ENCODE assay signal across 11 cellular contexts in genomic region chr12:49825360-49825970, GRCh38. TPM values are rescaled to one million over a fixed set of nuclear protein-coding genes. Genes with fewer than 3 reads are reported as not detected.
DNase-seq lines count a peak whose midpoint lies in the region; ATAC-seq, FAIRE-seq and TF ChIP-seq lines count a peak whose summit lies in the region.
"Had no signal": no experiment of that assay in that cellular context is flagged by ENCODE, and none has a peak within 500 bp of the region (broad histone marks: within the 10 kb centered on the region; RNA-seq: fewer than 3 reads in every experiment).

No MANE protein-coding gene starts in this region.

- no peaks in the 10 kb centered on the region for H3K27me3 Mint-ChIP-seq in natural killer cell (ENCODE audit: low read depth in 2 of 2)
- no peaks in the 10 kb centered on the region for H3K27me3 Mint-ChIP-seq in activated naive CD8-positive, alpha-beta T cell treated with anti-CD3 and anti-CD28 coated beads for 36 hours
- H3K27me3 Mint-ChIP-seq: naive B cell had no signal

- no peaks in the 10 kb centered on the region for H3K36me3 Mint-ChIP-seq in natural killer cell
- H3K36me3 Mint-ChIP-seq in activated naive CD8-positive, alpha-beta T cell treated with anti-CD3 and anti-CD28 coated beads for 36 hours = peaks cover 4% of the 10 kb centered on the region
- H3K36me3 Mint-ChIP-seq: naive B cell had no signal

- H3K4me3 Mint-ChIP-seq in natural killer cell = peak overlapping the region; percentile 21
- H3K4me3 Mint-ChIP-seq in activated naive CD8-positive, alpha-beta T cell treated with anti-CD3 and anti-CD28 coated beads for 36 hours = no peak overlapping the region

- 25 to 40% methylated on average over 5 of the region's 5 CpGs for WGBS in esophagus, 2 donors

- TF ChIP-seq CTCF in natural killer cell (IDR thresholded peaks at IDR 0.05) = no peak

- H3K27ac Mint-ChIP-seq in natural killer cell = peak overlapping the region in 1 of 2 donors; percentile 80
- H3K27ac Mint-ChIP-seq in activated naive CD8-positive, alpha-beta T cell treated with anti-CD3 and anti-CD28 coated beads for 36 hours = no peak overlapping the region

- intact Hi-C loops in natural killer cell (cut with micrococcal nuclease) = no loop called here

- DNase-seq in AML-193 (lab: John Stamatoyannopoulos, UW) = peak; percentile 40 to 57
- peak; percentile 80 for DNase-seq in NOMO-1 treated with DMSO at 0.1 percent for 48 hours (lab: John Stamatoyannopoulos, UW; ENCODE audit: unreplicated experiment)
- no peak for DNase-seq in natural killer cell
- no peak for DNase-seq in H54 (ENCODE audit: insufficient read length, low spot score)
- no peak for DNase-seq in DMS79 (lab: John Stamatoyannopoulos, UW)
- DNase-seq in activated naive CD8-positive, alpha-beta T cell treated with anti-CD3 and anti-CD28 coated beads for 36 hours = no peak
- DNase-seq in NCI-H526 treated with DMSO at 0.1 percent for 48 hours (lab: John Stamatoyannopoulos, UW) = no peak
- DNase-seq: activated naive CD4-positive, alpha-beta T cell treated with Interleukin-2 at 50 U/mL for 16 hours; naive B cell had no signal

- no peak overlapping the region for H3K4me3 ChIP-seq in esophagus (ENCODE audit: low read depth in 1 of 2, low read length in 2 of 2)

- H3K9me3 Mint-ChIP-seq in natural killer cell = no peaks in the 10 kb centered on the region
- no peaks in the 10 kb centered on the region for H3K9me3 Mint-ChIP-seq in activated naive CD8-positive, alpha-beta T cell treated with anti-CD3 and anti-CD28 coated beads for 36 hours
- H3K9me3 Mint-ChIP-seq: naive B cell had no signal

- peaks cover 29 to 44% of the 10 kb centered on the region in 2 donors for H3K4me1 Mint-ChIP-seq in natural killer cell
- peaks cover 49% of the 10 kb centered on the region for H3K4me1 Mint-ChIP-seq in activated naive CD8-positive, alpha-beta T cell treated with anti-CD3 and anti-CD28 coated beads for 36 hours

- peaks cover 2 to 15% of the 10 kb centered on the region in 2 donors for H3K4me1 ChIP-seq in esophagus (ENCODE audit: control insufficient read depth in 2 of 2, insufficient read depth in 2 of 2, low read length in 1 of 2)

- H3K27ac ChIP-seq in esophagus (ENCODE audit: low read depth in 2 of 2, low read length in 1 of 2) = peak overlapping the region; percentile 9 to 40

- no peaks in the 10 kb centered on the region for H3K9me3 ChIP-seq in esophagus (ENCODE audit: control insufficient read depth in 2 of 2, insufficient read depth in 1 of 2, low read depth in 1 of 2, low read length in 1 of 2)
- H3K9me3 ChIP-seq: tibial artery had no signal

- H3K27me3 ChIP-seq in esophagus (ENCODE audit: control insufficient read depth in 1 of 2, insufficient read depth in 2 of 2, low read length in 2 of 2) = no peaks in the 10 kb centered on the region
- H3K27me3 ChIP-seq: tibial artery had no signal

- FAIRE-seq in H54 (lab: Jason Lieb, UNC) = no peak

- no peak for ATAC-seq in natural killer cell

- TF ChIP-seq POLR2A in H54 (IDR thresholded peaks at IDR 0.05; ENCODE audit: low read depth, low read length) = no peak

- no peaks in the 10 kb centered on the region for H3K36me3 ChIP-seq in esophagus (ENCODE audit: control insufficient read depth in 2 of 2, insufficient read depth in 2 of 2, low read length in 1 of 2)

RNA-seq across cellular contexts. Expression of gene NCKAP5L, which starts 2.7 kb away (rescaled TPM):
- 1 to 10 TPM; 3.1 to 8.4 TPM for polyA plus RNA-seq in esophagus
- total RNA-seq in natural killer cell = 10 to 100 TPM; 16.7 to 19.3 (median 16.8) TPM
- 1 to 10 TPM; 7.9 to 8.9 TPM for total RNA-seq in activated naive CD8-positive, alpha-beta T cell treated with anti-CD3 and anti-CD28 coated beads for 36 hours

RNA-seq across cellular contexts. Expression of gene BCDIN3D, which starts 17.4 kb away (rescaled TPM):
- 1 to 10 TPM; 2.3 to 2.6 TPM for polyA plus RNA-seq in esophagus
- total RNA-seq in natural killer cell = 1 to 10 TPM; 4.0 to 6.0 (median 4.4) TPM
- total RNA-seq in activated naive CD8-positive, alpha-beta T cell treated with anti-CD3 and anti-CD28 coated beads for 36 hours = 1 to 10 TPM; 4.1 to 4.3 TPM

Comparison
In these comparisons a context has a peak if more than half of its experiments do, and no peak if none do; other contexts are left out.
1. DNase-seq: peak in AML-193 (2 of 2) and NOMO-1 treated with DMSO at 0.1 percent for 48 hours (single experiment); none in natural killer cell (single experiment), H54 (single experiment), DMS79 (single experiment), activated naive CD8-positive, alpha-beta T cell treated with anti-CD3 and anti-CD28 coated beads for 36 hours (single experiment) and NCI-H526 treated with DMSO at 0.1 percent for 48 hours (single experiment).